In the genomic region with DNA sequence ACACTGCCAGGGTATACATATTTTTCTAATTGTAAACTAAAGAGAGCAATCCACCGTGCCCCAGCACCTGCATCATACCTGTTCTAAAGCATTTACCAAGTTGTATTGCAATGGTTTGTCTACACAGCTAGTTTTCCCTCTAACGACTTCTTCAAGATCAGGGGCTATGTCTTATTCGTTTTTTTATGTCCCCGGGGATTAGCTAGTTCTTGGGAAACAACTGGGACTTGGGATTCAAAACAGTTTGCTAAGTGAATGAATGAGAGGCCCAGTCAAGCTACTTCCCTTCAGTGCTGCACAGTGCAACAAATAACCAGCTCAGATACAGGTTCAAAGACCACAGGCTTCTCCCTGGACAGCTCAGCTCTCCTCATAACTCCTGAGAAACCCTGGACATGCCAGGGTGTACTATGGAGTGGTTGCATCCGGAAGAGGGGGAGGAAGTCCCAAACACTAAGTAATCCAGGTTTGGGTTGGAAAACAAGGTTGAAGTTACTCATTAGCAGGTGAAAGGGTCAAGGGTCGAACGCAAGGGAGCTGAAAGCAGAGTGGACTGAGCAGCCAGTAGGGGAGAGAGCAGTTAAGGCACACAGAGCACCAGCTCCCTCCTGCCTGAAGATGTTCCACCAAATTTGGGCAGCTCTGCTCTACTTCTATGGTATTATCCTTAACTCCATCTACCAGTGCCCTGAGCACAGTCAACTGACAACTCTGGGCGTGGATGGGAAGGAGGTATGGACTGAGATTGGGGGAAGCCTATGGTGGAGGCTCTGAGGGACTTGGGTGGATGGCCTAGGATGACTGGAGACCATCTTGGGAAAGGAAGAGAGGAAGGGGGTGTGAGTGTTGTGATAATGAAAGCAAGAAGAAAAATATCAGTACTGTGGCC, we compare ENCODE assay signal across 1 cellular context.
TF ChIP-seq lines count a peak whose summit lies in the region.

A gene (plus strand): TSS at position 546 of the 889 bp plus-strand sequence. CDS start 73 bp downstream, at position 619.

TF ChIP-seq in HepG2, 621 proteins besides CTCF, POLR2A, EP300 and RAD21 (continued from another document):
- TF ChIP-seq, protein P1, sequence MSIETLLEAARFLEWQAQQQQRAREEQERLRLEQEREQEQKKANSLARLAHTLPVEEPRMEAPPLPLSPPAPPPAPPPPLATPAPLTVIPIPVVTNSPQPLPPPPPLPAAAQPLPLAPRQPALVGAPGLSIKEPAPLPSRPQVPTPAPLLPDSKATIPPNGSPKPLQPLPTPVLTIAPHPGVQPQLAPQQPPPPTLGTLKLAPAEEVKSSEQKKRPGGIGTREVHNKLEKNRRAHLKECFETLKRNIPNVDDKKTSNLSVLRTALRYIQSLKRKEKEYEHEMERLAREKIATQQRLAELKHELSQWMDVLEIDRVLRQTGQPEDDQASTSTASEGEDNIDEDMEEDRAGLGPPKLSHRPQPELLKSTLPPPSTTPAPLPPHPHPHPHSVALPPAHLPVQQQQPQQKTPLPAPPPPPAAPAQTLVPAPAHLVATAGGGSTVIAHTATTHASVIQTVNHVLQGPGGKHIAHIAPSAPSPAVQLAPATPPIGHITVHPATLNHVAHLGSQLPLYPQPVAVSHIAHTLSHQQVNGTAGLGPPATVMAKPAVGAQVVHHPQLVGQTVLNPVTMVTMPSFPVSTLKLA (IDR thresholded peaks at IDR 0.05): peak; percentile 53; the same call in 1 of the 2 replicates
- TF ChIP-seq ZFP62 (CRISPR knock-in tag; IDR thresholded peaks at IDR 0.05) (no peak), NR2F1 (CRISPR knock-in tag; IDR thresholded peaks at IDR 0.05) (peak; percentile 96 to 97), KAT8 (CRISPR knock-in tag; IDR thresholded peaks at IDR 0.05) (peak; percentile 92), TEAD2 (CRISPR knock-in tag; IDR thresholded peaks at IDR 0.05) (no peak), ZNF224 (CRISPR knock-in tag; IDR thresholded peaks at IDR 0.05) (peak; percentile 88; the same call in 1 of the 2 replicates), ZNF558 (CRISPR knock-in tag; IDR thresholded peaks at IDR 0.05; ENCODE audit: borderline replicate concordance) (no peak; the same call in 1 of the 2 replicates), SOX13 (IDR thresholded peaks at IDR 0.05) (peak; percentile 59; the same call in 1 of the 2 replicates), SOX13 (CRISPR knock-in tag; conservative IDR thresholded peaks at IDR 0.05 in 1 of 2, IDR thresholded peaks at IDR 0.05 in 1 of 2) (peak in 1 of 2 experiments; percentile 90; a peak in 2 of 4 replicates), FOXM1 (CRISPR knock-in tag; IDR thresholded peaks at IDR 0.05) (0 out of 2 replicates have a peak, but pooled peaks have one; percentile 50), ZNF274 (CRISPR knock-in tag; IDR thresholded peaks at IDR 0.05) (peak; percentile 71; the same call in 1 of the 2 replicates), TP53 (CRISPR knock-in tag; conservative IDR thresholded peaks at IDR 0.05) (peak; percentile 50; the same call in 1 of the 2 replicates), SMC3 (IDR thresholded peaks at IDR 0.05; ENCODE audit: low read length) (peak; percentile 38), HNRNPUL1 (IDR thresholded peaks at IDR 0.05; ENCODE audit: low read depth, low read length) (no peak), ONECUT2 (CRISPR knock-in tag; IDR thresholded peaks at IDR 0.05) (no peak), ZNF549 (CRISPR knock-in tag; IDR thresholded peaks at IDR 0.05) (peak; percentile 59; the same call in 1 of the 2 replicates), ATAD3A (CRISPR knock-in tag; IDR thresholded peaks at IDR 0.05) (no peak), SPEN (CRISPR knock-in tag; IDR thresholded peaks at IDR 0.05; ENCODE audit: low read depth) (peak; percentile 91; the same call in 1 of the 2 replicates)
- TF ChIP-seq, protein P2, sequence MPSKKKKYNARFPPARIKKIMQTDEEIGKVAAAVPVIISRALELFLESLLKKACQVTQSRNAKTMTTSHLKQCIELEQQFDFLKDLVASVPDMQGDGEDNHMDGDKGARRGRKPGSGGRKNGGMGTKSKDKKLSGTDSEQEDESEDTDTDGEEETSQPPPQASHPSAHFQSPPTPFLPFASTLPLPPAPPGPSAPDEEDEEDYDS (CRISPR knock-in tag; IDR thresholded peaks at IDR 0.05): peak; percentile 97
- TF ChIP-seq, protein P3, sequence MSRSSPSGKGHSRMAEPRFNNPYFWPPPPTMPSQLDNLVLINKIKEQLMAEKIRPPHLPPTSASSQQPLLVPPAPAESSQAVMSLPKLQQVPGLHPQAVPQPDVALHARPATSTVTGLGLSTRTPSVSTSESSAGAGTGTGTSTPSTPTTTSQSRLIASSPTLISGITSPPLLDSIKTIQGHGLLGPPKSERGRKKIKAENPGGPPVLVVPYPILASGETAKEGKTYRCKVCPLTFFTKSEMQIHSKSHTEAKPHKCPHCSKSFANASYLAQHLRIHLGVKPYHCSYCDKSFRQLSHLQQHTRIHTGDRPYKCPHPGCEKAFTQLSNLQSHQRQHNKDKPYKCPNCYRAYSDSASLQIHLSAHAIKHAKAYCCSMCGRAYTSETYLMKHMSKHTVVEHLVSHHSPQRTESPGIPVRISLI (CRISPR knock-in tag; IDR thresholded peaks at IDR 0.05; ENCODE audit: borderline replicate concordance): peak; percentile 47; the same call in 1 of the 2 replicates
- TF ChIP-seq, protein P4, sequence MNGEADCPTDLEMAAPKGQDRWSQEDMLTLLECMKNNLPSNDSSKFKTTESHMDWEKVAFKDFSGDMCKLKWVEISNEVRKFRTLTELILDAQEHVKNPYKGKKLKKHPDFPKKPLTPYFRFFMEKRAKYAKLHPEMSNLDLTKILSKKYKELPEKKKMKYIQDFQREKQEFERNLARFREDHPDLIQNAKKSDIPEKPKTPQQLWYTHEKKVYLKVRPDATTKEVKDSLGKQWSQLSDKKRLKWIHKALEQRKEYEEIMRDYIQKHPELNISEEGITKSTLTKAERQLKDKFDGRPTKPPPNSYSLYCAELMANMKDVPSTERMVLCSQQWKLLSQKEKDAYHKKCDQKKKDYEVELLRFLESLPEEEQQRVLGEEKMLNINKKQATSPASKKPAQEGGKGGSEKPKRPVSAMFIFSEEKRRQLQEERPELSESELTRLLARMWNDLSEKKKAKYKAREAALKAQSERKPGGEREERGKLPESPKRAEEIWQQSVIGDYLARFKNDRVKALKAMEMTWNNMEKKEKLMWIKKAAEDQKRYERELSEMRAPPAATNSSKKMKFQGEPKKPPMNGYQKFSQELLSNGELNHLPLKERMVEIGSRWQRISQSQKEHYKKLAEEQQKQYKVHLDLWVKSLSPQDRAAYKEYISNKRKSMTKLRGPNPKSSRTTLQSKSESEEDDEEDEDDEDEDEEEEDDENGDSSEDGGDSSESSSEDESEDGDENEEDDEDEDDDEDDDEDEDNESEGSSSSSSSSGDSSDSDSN (CRISPR knock-in tag; IDR thresholded peaks at IDR 0.05): peak; percentile 67; the same call in 1 of the 2 replicates
- TF ChIP-seq, protein P5, sequence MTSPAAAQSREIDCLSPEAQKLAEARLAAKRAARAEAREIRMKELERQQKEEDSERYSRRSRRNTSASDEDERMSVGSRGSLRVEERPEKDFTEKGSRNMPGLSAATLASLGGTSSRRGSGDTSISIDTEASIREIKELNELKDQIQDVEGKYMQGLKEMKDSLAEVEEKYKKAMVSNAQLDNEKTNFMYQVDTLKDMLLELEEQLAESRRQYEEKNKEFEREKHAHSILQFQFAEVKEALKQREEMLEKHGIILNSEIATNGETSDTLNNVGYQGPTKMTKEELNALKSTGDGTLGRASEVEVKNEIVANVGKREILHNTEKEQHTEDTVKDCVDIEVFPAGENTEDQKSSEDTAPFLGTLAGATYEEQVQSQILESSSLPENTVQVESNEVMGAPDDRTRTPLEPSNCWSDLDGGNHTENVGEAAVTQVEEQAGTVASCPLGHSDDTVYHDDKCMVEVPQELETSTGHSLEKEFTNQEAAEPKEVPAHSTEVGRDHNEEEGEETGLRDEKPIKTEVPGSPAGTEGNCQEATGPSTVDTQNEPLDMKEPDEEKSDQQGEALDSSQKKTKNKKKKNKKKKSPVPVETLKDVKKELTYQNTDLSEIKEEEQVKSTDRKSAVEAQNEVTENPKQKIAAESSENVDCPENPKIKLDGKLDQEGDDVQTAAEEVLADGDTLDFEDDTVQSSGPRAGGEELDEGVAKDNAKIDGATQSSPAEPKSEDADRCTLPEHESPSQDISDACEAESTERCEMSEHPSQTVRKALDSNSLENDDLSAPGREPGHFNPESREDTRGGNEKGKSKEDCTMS (CRISPR knock-in tag; conservative IDR thresholded peaks at IDR 0.05): no peak
- TF ChIP-seq, protein P6, sequence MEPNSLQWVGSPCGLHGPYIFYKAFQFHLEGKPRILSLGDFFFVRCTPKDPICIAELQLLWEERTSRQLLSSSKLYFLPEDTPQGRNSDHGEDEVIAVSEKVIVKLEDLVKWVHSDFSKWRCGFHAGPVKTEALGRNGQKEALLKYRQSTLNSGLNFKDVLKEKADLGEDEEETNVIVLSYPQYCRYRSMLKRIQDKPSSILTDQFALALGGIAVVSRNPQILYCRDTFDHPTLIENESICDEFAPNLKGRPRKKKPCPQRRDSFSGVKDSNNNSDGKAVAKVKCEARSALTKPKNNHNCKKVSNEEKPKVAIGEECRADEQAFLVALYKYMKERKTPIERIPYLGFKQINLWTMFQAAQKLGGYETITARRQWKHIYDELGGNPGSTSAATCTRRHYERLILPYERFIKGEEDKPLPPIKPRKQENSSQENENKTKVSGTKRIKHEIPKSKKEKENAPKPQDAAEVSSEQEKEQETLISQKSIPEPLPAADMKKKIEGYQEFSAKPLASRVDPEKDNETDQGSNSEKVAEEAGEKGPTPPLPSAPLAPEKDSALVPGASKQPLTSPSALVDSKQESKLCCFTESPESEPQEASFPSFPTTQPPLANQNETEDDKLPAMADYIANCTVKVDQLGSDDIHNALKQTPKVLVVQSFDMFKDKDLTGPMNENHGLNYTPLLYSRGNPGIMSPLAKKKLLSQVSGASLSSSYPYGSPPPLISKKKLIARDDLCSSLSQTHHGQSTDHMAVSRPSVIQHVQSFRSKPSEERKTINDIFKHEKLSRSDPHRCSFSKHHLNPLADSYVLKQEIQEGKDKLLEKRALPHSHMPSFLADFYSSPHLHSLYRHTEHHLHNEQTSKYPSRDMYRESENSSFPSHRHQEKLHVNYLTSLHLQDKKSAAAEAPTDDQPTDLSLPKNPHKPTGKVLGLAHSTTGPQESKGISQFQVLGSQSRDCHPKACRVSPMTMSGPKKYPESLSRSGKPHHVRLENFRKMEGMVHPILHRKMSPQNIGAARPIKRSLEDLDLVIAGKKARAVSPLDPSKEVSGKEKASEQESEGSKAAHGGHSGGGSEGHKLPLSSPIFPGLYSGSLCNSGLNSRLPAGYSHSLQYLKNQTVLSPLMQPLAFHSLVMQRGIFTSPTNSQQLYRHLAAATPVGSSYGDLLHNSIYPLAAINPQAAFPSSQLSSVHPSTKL (CRISPR knock-in tag; IDR thresholded peaks at IDR 0.05): peak; percentile 95
- TF ChIP-seq, protein P7, sequence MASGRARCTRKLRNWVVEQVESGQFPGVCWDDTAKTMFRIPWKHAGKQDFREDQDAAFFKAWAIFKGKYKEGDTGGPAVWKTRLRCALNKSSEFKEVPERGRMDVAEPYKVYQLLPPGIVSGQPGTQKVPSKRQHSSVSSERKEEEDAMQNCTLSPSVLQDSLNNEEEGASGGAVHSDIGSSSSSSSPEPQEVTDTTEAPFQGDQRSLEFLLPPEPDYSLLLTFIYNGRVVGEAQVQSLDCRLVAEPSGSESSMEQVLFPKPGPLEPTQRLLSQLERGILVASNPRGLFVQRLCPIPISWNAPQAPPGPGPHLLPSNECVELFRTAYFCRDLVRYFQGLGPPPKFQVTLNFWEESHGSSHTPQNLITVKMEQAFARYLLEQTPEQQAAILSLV (CRISPR knock-in tag; IDR thresholded peaks at IDR 0.05; ENCODE audit: borderline replicate concordance): no peak; the same call in 1 of the 2 replicates
- TF ChIP-seq, protein P8, sequence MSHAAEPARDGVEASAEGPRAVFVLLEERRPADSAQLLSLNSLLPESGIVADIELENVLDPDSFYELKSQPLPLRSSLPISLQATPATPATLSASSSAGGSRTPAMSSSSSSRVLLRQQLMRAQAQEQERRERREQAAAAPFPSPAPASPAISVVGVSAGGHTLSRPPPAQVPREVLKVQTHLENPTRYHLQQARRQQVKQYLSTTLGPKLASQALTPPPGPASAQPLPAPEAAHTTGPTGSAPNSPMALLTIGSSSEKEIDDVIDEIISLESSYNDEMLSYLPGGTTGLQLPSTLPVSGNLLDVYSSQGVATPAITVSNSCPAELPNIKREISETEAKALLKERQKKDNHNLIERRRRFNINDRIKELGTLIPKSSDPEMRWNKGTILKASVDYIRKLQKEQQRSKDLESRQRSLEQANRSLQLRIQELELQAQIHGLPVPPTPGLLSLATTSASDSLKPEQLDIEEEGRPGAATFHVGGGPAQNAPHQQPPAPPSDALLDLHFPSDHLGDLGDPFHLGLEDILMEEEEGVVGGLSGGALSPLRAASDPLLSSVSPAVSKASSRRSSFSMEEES (CRISPR knock-in tag; IDR thresholded peaks at IDR 0.05): peak; percentile 41; the same call in 1 of the 2 replicates
TF ChIP-seq in HepG2: peak in this region for 379.
